8 cellular contexts compared by ENCODE assay signal in genomic region chr10:43348511-43349312, GRCh38. TPM values are rescaled to one million over a fixed set of nuclear protein-coding genes. Genes with fewer than 3 reads are reported as not detected.
A peak's percentile ranks its signal among the peaks of the same experiment; 100 is the strongest.
DNase-seq lines count a peak whose midpoint lies in the region; ATAC-seq and TF ChIP-seq lines count a peak whose summit lies in the region.

No MANE protein-coding gene starts in this region.

- no peaks in the 10 kb centered on the region for H3K36me3 ChIP-seq in mammary epithelial cell (ENCODE audit: insufficient read depth, low read length)
- H3K36me3 ChIP-seq in kidney epithelial cell (ENCODE audit: control insufficient read depth, insufficient read depth, low read length): no peaks in the 10 kb centered on the region

- WGBS in mammary epithelial cell (ENCODE audit: low coverage, missing lambda C conversion rate): 56% methylated on average over 11 of the region's 13 CpGs

- DNase-seq in AG08395 (ENCODE audit: low spot score) (peak; percentile 95), NCI-H2107 (lab: John Stamatoyannopoulos, UW) (peak; percentile 55), mammary epithelial cell (peak; percentile 69), kidney epithelial cell (ENCODE audit: low read depth) (no peak)
- peak; percentile 88 to 89 for DNase-seq in stimulated activated CD4-positive, alpha-beta T cell treated with anti-CD3 and anti-CD28 coated beads, Interleukin-2, amount 100 ng/mL, for 24 hours

- no peak overlapping the region for H2AFZ ChIP-seq in mammary epithelial cell (ENCODE audit: low read depth, low read length)

- CTCF ChIA-PET in mammary epithelial cell (lab: Charles Lee; ENCODE audit: low non-redundant PET): interaction anchor here (1.1 kb wide), 1 partner anchor 56 kb away, joined by 11 read pairs; no protein-coding TSS in a partner anchor

- no peaks in the 10 kb centered on the region for H3K27me3 ChIP-seq in mammary epithelial cell (ENCODE audit: insufficient read depth, low read length)
- H3K27me3 ChIP-seq in kidney epithelial cell (ENCODE audit: control insufficient read depth, insufficient read depth, low read length): peaks cover 16% of the 10 kb centered on the region

- intact Hi-C loops in mammary epithelial cell (cut with micrococcal nuclease): loop anchor here (1.0 to 2.0 kb wide), 4 partner anchors 55 to 482 kb away; no protein-coding TSS in a partner anchor

- H4K20me1 ChIP-seq in mammary epithelial cell (ENCODE audit: insufficient read depth, low read length): no peaks in the 10 kb centered on the region

- in situ Hi-C loops in mammary epithelial cell (cut with MboI; ENCODE audit: low sequenced_read_pairs in 2 of 2): loop anchor here in 1 of 2 donors (10.0 kb wide), 1 partner anchor 54 kb away; no protein-coding TSS in a partner anchor

- H3K9me3 ChIP-seq in mammary epithelial cell (replicated peaks; ENCODE audit: insufficient read depth, low read length): no peaks in the 10 kb centered on the region

- H3K9ac ChIP-seq in mammary epithelial cell (ENCODE audit: insufficient read depth, low read length): no peak overlapping the region

- ATAC-seq in GM18858 (IDR thresholded peaks at IDR 0.05; ENCODE audit: unreplicated experiment) (peak; percentile 99), HG03060 (IDR thresholded peaks at IDR 0.05; ENCODE audit: low read depth, unreplicated experiment) (peak; percentile 95)

- H3K4me1 ChIP-seq in mammary epithelial cell (ENCODE audit: insufficient read depth, low read length): peaks cover 5% of the 10 kb centered on the region

- dilution Hi-C loops in mammary epithelial cell (cut with HindIII; ENCODE audit: low sequenced_read_pairs): no loop called here

- H3K4me2 ChIP-seq in mammary epithelial cell (ENCODE audit: insufficient read depth, low read depth, low read length): no peak overlapping the region

- BruUV-seq in mammary epithelial cell (replicated peaks; lab: Mats Ljungman, UMichigan): no TSS peak

- TF ChIP-seq CTCF in WI38 (IDR thresholded peaks at IDR 0.05; ENCODE audit: low read depth, low read length) (peak; percentile 93), mammary epithelial cell (conservative IDR thresholded peaks at IDR 0.05 in 1 of 2, IDR thresholded peaks at IDR 0.05 in 1 of 2; ENCODE audit: extremely low read depth in 1 of 2, insufficient read depth in 1 of 2, low read depth in 1 of 2, low read length in 2 of 2) (peak; percentile 98 to 99), kidney epithelial cell (IDR thresholded peaks at IDR 0.05; ENCODE audit: insufficient read depth, low read length, poor library complexity, severe bottlenecking) (peak; percentile 99)

- H3K4me3 ChIP-seq in WI38 (ENCODE audit: low read depth, low read length) (no peak overlapping the region), mammary epithelial cell (replicated peaks in 1 of 3; ENCODE audit: insufficient read depth in 1 of 3, low read depth in 2 of 3, low read length in 3 of 3) (no peak overlapping the region), kidney epithelial cell (ENCODE audit: low read depth, low read length) (no peak overlapping the region)

- no peaks in the 10 kb centered on the region for H3K79me2 ChIP-seq in mammary epithelial cell (ENCODE audit: insufficient read depth, low read length)

- no peak overlapping the region for H3K27ac ChIP-seq in mammary epithelial cell (ENCODE audit: insufficient read depth, low read depth, low read length)

RNA-seq across cellular contexts. Expression of gene FXYD4, which starts 22.7 kb away (rescaled TPM):
- total RNA-seq in mammary epithelial cell: not detected
- not detected for polyA plus RNA-seq in mammary epithelial cell
- not detected for polyA minus RNA-seq in mammary epithelial cell
- not detected in 2 replicates for total RNA-seq in kidney epithelial cell
